ENCODE assay signal across 8 cellular contexts in the genomic region with DNA sequence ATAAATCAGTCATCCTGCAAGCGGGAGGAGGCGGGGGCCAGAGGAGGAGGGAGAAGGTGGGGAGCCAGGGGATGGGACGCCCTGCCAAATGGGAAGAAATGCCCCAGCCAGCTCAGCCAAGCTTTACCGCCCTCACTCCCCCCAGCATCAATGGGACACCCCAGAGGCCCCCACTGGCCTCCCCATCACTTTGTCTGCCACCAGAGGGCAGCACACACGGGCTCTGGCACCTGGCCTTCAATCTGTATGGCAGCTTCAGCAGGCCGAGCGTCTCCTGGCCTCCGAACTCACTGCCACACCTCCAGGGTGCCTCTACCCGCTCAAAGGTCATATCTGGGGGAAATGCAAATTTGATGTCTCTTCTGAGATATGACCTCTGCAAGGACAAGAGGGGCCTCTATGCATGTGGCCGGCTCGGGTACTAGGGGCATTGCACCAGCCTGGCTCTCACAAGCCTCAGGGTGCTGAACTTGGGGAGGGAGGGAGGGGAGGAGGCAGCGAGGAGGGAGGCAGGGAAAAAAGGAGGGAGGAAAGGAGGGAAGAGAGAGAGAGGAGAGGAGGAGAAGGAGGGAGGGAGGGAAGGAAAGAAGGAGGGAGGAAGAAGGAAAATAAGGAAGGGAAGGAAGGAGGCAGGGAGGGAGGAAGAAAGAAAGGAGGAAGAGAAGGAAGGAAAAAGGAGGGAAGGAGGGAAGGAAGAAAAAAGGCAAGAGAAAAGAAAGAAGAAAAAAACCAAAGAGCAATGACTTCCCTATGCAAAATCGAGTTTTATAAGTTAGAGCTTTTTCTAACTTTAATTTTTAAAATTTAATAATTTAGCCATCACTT. TPM values are rescaled to one million over a fixed set of nuclear protein-coding genes. Genes with fewer than 3 reads are reported as not detected.
A peak's percentile ranks its signal among the peaks of the same experiment; 100 is the strongest.
DNase-seq lines count a peak whose midpoint lies in the region; ATAC-seq and TF ChIP-seq lines count a peak whose summit lies in the region.

No MANE protein-coding gene starts in this region.

- peaks cover under 1% of the 10 kb centered on the region for H3K36me3 Mint-ChIP-seq in Calu3 (ENCODE audit: insufficient read depth, unreplicated experiment)
- no peaks in the 10 kb centered on the region for H3K36me3 Mint-ChIP-seq in GM23338 (ENCODE audit: low read depth)
- no peaks in the 10 kb centered on the region for H3K36me3 Mint-ChIP-seq in activated CD8-positive, alpha-beta T cell treated with anti-CD3 and anti-CD28 coated beads, Interleukin-2, amount 10 ng/mL, durations not matched to agents 7 days and 5 days (ENCODE audit: low read depth)
- no peaks in the 10 kb centered on the region for H3K36me3 Mint-ChIP-seq in endodermal cell (ENCODE audit: low read depth)

- H3K9ac ChIP-seq in endodermal cell (ENCODE audit: extremely low read depth, low read length, poor library complexity, severe bottlenecking), result no peak overlapping the region

- POLR2A ChIA-PET in activated CD8-positive, alpha-beta T cell treated with anti-CD3 and anti-CD28 coated beads, Interleukin-2, amount 10 ng/mL, durations not matched to agents 7 days and 5 days (lab: Charles Lee), result no interaction called here

- TF ChIP-seq CTCF in Calu3 (IDR thresholded peaks at IDR 0.05; ENCODE audit: unreplicated experiment) (peak; percentile 51), GM23338 (conservative IDR thresholded peaks at IDR 0.05; ENCODE audit: low read depth in 2 of 2) (peak; percentile 87 to 88), endodermal cell (conservative IDR thresholded peaks at IDR 0.05) (peak; percentile 98)

- H3K9me3 Mint-ChIP-seq in Calu3 (ENCODE audit: low read depth, unreplicated experiment), result no peaks in the 10 kb centered on the region
- H3K9me3 Mint-ChIP-seq in GM23338, result no peaks in the 10 kb centered on the region; the same call in 2 of the 3 replicates
- no peaks in the 10 kb centered on the region for H3K9me3 Mint-ChIP-seq in activated CD8-positive, alpha-beta T cell treated with anti-CD3 and anti-CD28 coated beads, Interleukin-2, amount 10 ng/mL, durations not matched to agents 7 days and 5 days (ENCODE audit: insufficient read depth)
- H3K9me3 Mint-ChIP-seq in endodermal cell, result no peaks in the 10 kb centered on the region

- peak; percentile 63 for DNase-seq in Calu3
- peak; percentile 84 for DNase-seq in GM23338 (ENCODE audit: low spot score)
- peak; percentile 80 for DNase-seq in NCI-H510A treated with DMSO at 0.1 percent for 48 hours (lab: John Stamatoyannopoulos, UW)
- peak; percentile 78 for DNase-seq in activated CD8-positive, alpha-beta T cell treated with anti-CD3 and anti-CD28 coated beads, Interleukin-2, amount 10 ng/mL, durations not matched to agents 7 days and 5 days
- DNase-seq in endodermal cell, result peak; percentile 94
- peak; percentile 53 for DNase-seq in myocyte (ENCODE audit: low read depth)
- peak; percentile 42 to 43 for DNase-seq in stimulated activated CD8-positive, alpha-beta memory T cell treated with anti-CD3 and anti-CD28 coated beads, Interleukin-7, amount 100 ng/mL, for 4 hours (ENCODE audit: low read depth in 2 of 2)

- H3K79me2 ChIP-seq in GM23338 (replicated peaks; ENCODE audit: insufficient read depth), result no peaks in the 10 kb centered on the region

- peak; percentile 88 for ATAC-seq in GM23338
- ATAC-seq in activated CD8-positive, alpha-beta T cell treated with anti-CD3 and anti-CD28 coated beads, Interleukin-2, amount 10 ng/mL, durations not matched to agents 7 days and 5 days, result peak; percentile 96
- ATAC-seq in GM18520 (IDR thresholded peaks at IDR 0.05; ENCODE audit: unreplicated experiment), result no peak

- H3K27me3 Mint-ChIP-seq in Calu3 (ENCODE audit: unreplicated experiment), result peaks cover 32% of the 10 kb centered on the region
- peaks cover 29% of the 10 kb centered on the region for H3K27me3 Mint-ChIP-seq in GM23338 (ENCODE audit: insufficient read depth, low read depth, poor library complexity)
- peaks cover 44% of the 10 kb centered on the region for H3K27me3 Mint-ChIP-seq in activated CD8-positive, alpha-beta T cell treated with anti-CD3 and anti-CD28 coated beads, Interleukin-2, amount 10 ng/mL, durations not matched to agents 7 days and 5 days (ENCODE audit: low read depth)
- H3K27me3 Mint-ChIP-seq in endodermal cell (ENCODE audit: insufficient read depth), result peaks cover 36% of the 10 kb centered on the region

- no peaks in the 10 kb centered on the region for H3K9me3 ChIP-seq in endodermal cell (ENCODE audit: control insufficient read depth, low read length)

- H3K4me3 Mint-ChIP-seq in Calu3 (ENCODE audit: low read depth, unreplicated experiment) (no peak overlapping the region), GM23338 (peak overlapping the region; percentile 51; the same call in 2 of the 3 replicates), endodermal cell (no peak overlapping the region)
- H3K4me3 Mint-ChIP-seq in activated CD8-positive, alpha-beta T cell treated with anti-CD3 and anti-CD28 coated beads, Interleukin-2, amount 10 ng/mL, durations not matched to agents 7 days and 5 days, result no peak overlapping the region

- 0 out of 2 replicates have a peak, but pooled peaks cover 3% of the 10 kb centered on the region for H4K20me1 ChIP-seq in GM23338 (replicated peaks; ENCODE audit: insufficient read depth)

- BruUV-seq in Calu3 (replicated peaks; lab: Mats Ljungman, UMichigan), result no TSS peak

- H3K4me1 ChIP-seq in GM23338 (ENCODE audit: insufficient read depth), result peaks cover 11% of the 10 kb centered on the region; the same call in 1 of the 2 replicates
- H3K4me1 ChIP-seq in endodermal cell (ENCODE audit: control insufficient read depth, insufficient read depth, low read length), result no peaks in the 10 kb centered on the region

- intact Hi-C loops in Calu3 (cut with micrococcal nuclease; ENCODE audit: unreplicated experiment), result no loop called here

- H3K36me3 ChIP-seq in GM23338 (ENCODE audit: insufficient read depth) (no peaks in the 10 kb centered on the region), endodermal cell (ENCODE audit: control insufficient read depth, insufficient read depth, low read length) (no peaks in the 10 kb centered on the region)

- WGBS in endodermal cell (ENCODE audit: insufficient coverage in 1 of 2, insufficient read length in 1 of 2), 2 experiments, result 7 to 26% methylated on average over 3 to 13 of the region's 13 CpGs

- H3K4me2 ChIP-seq in GM23338, result peak overlapping the region; percentile 80

- 0 out of 2 replicates have a peak overlapping the region, but pooled peaks have one; percentile 59 for H2AFZ ChIP-seq in GM23338

- CTCF ChIA-PET in Calu3 (lab: Charles Lee), result interaction anchor here (1.1 to 1.2 kb wide), 2 partner anchors 44 to 53 kb away, joined by 3 read pairs; a partner anchor contains a TSS
- CTCF ChIA-PET in activated CD8-positive, alpha-beta T cell treated with anti-CD3 and anti-CD28 coated beads, Interleukin-2, amount 10 ng/mL, durations not matched to agents 7 days and 5 days (lab: Charles Lee), result interaction anchor here (0.7 to 1.8 kb wide), 13 partner anchors 10 to 325 kb away, joined by 3 to 9 read pairs (median 3); no protein-coding TSS in a partner anchor

- no peaks in the 10 kb centered on the region for H3F3A ChIP-seq in GM23338 (replicated peaks; ENCODE audit: low read depth)

- H3K27ac ChIP-seq in GM23338 (ENCODE audit: low read depth) (no peak overlapping the region), endodermal cell (ENCODE audit: low read depth, low read length) (no peak overlapping the region)

- H3K27me3 ChIP-seq in GM23338 (ENCODE audit: insufficient read depth) (peaks cover 24% of the 10 kb centered on the region), endodermal cell (ENCODE audit: control insufficient read depth, insufficient read depth, low read length, poor library complexity, severe bottlenecking) (peaks cover 39% of the 10 kb centered on the region)

- H3K9me2 ChIP-seq in GM23338 (ENCODE audit: insufficient read depth), result no peaks in the 10 kb centered on the region

- peak overlapping the region; percentile 46 for H3K4me3 ChIP-seq in GM23338
- no peak overlapping the region for H3K4me3 ChIP-seq in endodermal cell (ENCODE audit: low read length)

- peaks cover 10% of the 10 kb centered on the region for H3K4me1 Mint-ChIP-seq in Calu3 (ENCODE audit: low read depth, unreplicated experiment)
- peaks cover 15% of the 10 kb centered on the region for H3K4me1 Mint-ChIP-seq in GM23338
- peaks cover 6% of the 10 kb centered on the region for H3K4me1 Mint-ChIP-seq in activated CD8-positive, alpha-beta T cell treated with anti-CD3 and anti-CD28 coated beads, Interleukin-2, amount 10 ng/mL, durations not matched to agents 7 days and 5 days (ENCODE audit: low read depth)
- peaks cover 15% of the 10 kb centered on the region for H3K4me1 Mint-ChIP-seq in endodermal cell

- H3K27ac Mint-ChIP-seq in Calu3 (ENCODE audit: unreplicated experiment) (no peak overlapping the region), GM23338 (no peak overlapping the region), endodermal cell (no peak overlapping the region)
- no peak overlapping the region for H3K27ac Mint-ChIP-seq in activated CD8-positive, alpha-beta T cell treated with anti-CD3 and anti-CD28 coated beads, Interleukin-2, amount 10 ng/mL, durations not matched to agents 7 days and 5 days

RNA-seq across cellular contexts. Expression of a gene that starts 0.7 kb away (rescaled TPM):
- not detected in 2 replicates for total RNA-seq in Calu3 (2022)
- 0.38 and 1.0 TPM in 2 replicates for total RNA-seq in GM23338 (2014; rRNA removed; shearing (Covaris generic))
- 0.28 TPM in 1 of 2 replicates, not detected in the other for polyA plus RNA-seq in GM23338 (2016; fragmentation: Nextera tagmentation; extraction: Ambion mirVana)
- total RNA-seq in activated CD8-positive, alpha-beta T cell treated with anti-CD3 and anti-CD28 coated beads, Interleukin-2, amount 10 ng/mL, durations not matched to agents 7 days and 5 days, result not detected
- under 1 TPM in 1 of 2 donors, not detected in 1; 0.44 TPM for total RNA-seq in endodermal cell
- polyA plus RNA-seq in endodermal cell (2013, experiment 1 of 2), result not detected
- not detected for polyA plus RNA-seq in endodermal cell (2013, experiment 2 of 2)
- total RNA-seq in myocyte, result 0.10 TPM in 1 of 2 replicates, not detected in the other
- polyA plus RNA-seq in myocyte (2012), result not detected

RNA-seq across cellular contexts. Expression of a gene that starts 33.4 kb away (rescaled TPM):
- 31.7 and 35.9 TPM in 2 replicates for total RNA-seq in Calu3 (2022)
- total RNA-seq in GM23338 (2014; rRNA removed; shearing (Covaris generic)), result 43.2 and 48.0 TPM in 2 replicates
- polyA plus RNA-seq in GM23338 (2016; fragmentation: Nextera tagmentation; extraction: Ambion mirVana), result 20.1 and 23.7 TPM in 2 replicates
- 10 to 100 TPM; 26.1 to 26.6 TPM for total RNA-seq in activated CD8-positive, alpha-beta T cell treated with anti-CD3 and anti-CD28 coated beads, Interleukin-2, amount 10 ng/mL, durations not matched to agents 7 days and 5 days
- 10 to 100 TPM; 67.8 to 72.9 TPM for total RNA-seq in endodermal cell
- polyA plus RNA-seq in endodermal cell (2013, experiment 1 of 2), result 37.9 TPM
- 33.7 TPM for polyA plus RNA-seq in endodermal cell (2013, experiment 2 of 2)
- 30.3 and 54.3 TPM in 2 replicates for total RNA-seq in myocyte
- polyA plus RNA-seq in myocyte (2012), result 17.0 TPM

RNA-seq across cellular contexts. Expression of a gene that starts 53.0 kb away (rescaled TPM):
- total RNA-seq in Calu3 (2022), result 43.7 and 48.4 TPM in 2 replicates
- total RNA-seq in GM23338 (2014; rRNA removed; shearing (Covaris generic)), result 78.8 and 81.1 TPM in 2 replicates
- 41.2 and 46.0 TPM in 2 replicates for polyA plus RNA-seq in GM23338 (2016; fragmentation: Nextera tagmentation; extraction: Ambion mirVana)
- 10 to 100 TPM; 89.3 to 95.7 TPM for total RNA-seq in activated CD8-positive, alpha-beta T cell treated with anti-CD3 and anti-CD28 coated beads, Interleukin-2, amount 10 ng/mL, durations not matched to agents 7 days and 5 days
- total RNA-seq in endodermal cell, result 10 to 100 TPM; 89.7 to 94.6 TPM
- 83.2 TPM for polyA plus RNA-seq in endodermal cell (2013, experiment 1 of 2)
- polyA plus RNA-seq in endodermal cell (2013, experiment 2 of 2), result 78.9 TPM
- 50.6 and 59.6 TPM in 2 replicates for total RNA-seq in myocyte
- polyA plus RNA-seq in myocyte (2012), result 33.5 TPM

Comparison
In these comparisons a context has a peak if more than half of its experiments do, and no peak if none do; other contexts are left out.
1. DNase-seq: peak in every context shown above with its lines; median percentile 94 in endodermal cell; 84 in GM23338; 80 in NCI-H510A treated with DMSO at 0.1 percent for 48 hours; 78 in activated CD8-positive, alpha-beta T cell treated with anti-CD3 and anti-CD28 coated beads, Interleukin-2, amount 10 ng/mL, durations not matched to agents 7 days and 5 days; 63 in Calu3; 53 in myocyte; 42 in stimulated activated CD8-positive, alpha-beta memory T cell treated with anti-CD3 and anti-CD28 coated beads, Interleukin-7, amount 100 ng/mL, for 4 hours.